13 cellular contexts compared by ENCODE assay signal in genomic region chr14:94677747-94678146, GRCh38.
"Had no signal": no experiment of that assay in that cellular context is flagged by ENCODE, and none has a peak within 500 bp of the region (broad histone marks: within the 10 kb centered on the region; RNA-seq: fewer than 3 reads in every experiment).

No MANE protein-coding gene starts in this region.

- H3K27ac ChIP-seq: cardiac muscle cell, ovary, tibial artery had no signal

- H3K4me1 ChIP-seq: tibial artery had no signal

- H3K4me3 ChIP-seq: cardiac muscle cell, ovary, tibial artery had no signal

- H3K27ac Mint-ChIP-seq: activated CD4-positive, alpha-beta T cell treated with anti-CD3 and anti-CD28 coated beads, Interleukin-2, amount 10 ng/mL, durations not matched to agents 7 days and 5 days; activated naive CD4-positive, alpha-beta T cell treated with anti-CD3 and anti-CD28 coated beads, Interleukin-2, amount 50 U/mL, for 24 hours; activated T-cell treated with anti-CD3 and anti-CD28 coated beads, Interleukin-2, amount 50 U/mL, for 24 hours; mesothelial cell of epicardium had no signal

- H3K9me3 Mint-ChIP-seq: activated CD4-positive, alpha-beta T cell treated with anti-CD3 and anti-CD28 coated beads, Interleukin-2, amount 10 ng/mL, durations not matched to agents 7 days and 5 days; activated naive CD4-positive, alpha-beta T cell treated with anti-CD3 and anti-CD28 coated beads, Interleukin-2, amount 50 U/mL, for 24 hours; activated T-cell treated with anti-CD3 and anti-CD28 coated beads, Interleukin-2, amount 50 U/mL, for 24 hours; mesothelial cell of epicardium had no signal

- H3K27me3 ChIP-seq: cardiac muscle cell, ovary had no signal

- H3K36me3 ChIP-seq: cardiac muscle cell, ovary, tibial artery had no signal

- H3K4me1 Mint-ChIP-seq: activated CD4-positive, alpha-beta T cell treated with anti-CD3 and anti-CD28 coated beads, Interleukin-2, amount 10 ng/mL, durations not matched to agents 7 days and 5 days; activated naive CD4-positive, alpha-beta T cell treated with anti-CD3 and anti-CD28 coated beads, Interleukin-2, amount 50 U/mL, for 24 hours; mesothelial cell of epicardium had no signal

- H3K36me3 Mint-ChIP-seq: activated naive CD4-positive, alpha-beta T cell treated with anti-CD3 and anti-CD28 coated beads, Interleukin-2, amount 50 U/mL, for 24 hours; mesothelial cell of epicardium had no signal

- DNase-seq: activated CD4-positive, alpha-beta T cell treated with anti-CD3 and anti-CD28 coated beads, Interleukin-2, amount 10 ng/mL, durations not matched to agents 7 days and 5 days; activated CD4-positive, CD25-positive, alpha-beta regulatory T cell; activated effector memory CD4-positive, alpha-beta T cell treated with Interleukin-2 at 50 U/mL for 16 hours; activated T-cell treated with anti-CD3 and anti-CD28 coated beads, Interleukin-2, amount 50 U/mL, for 24 hours; foreskin fibroblast; ovary; SIG-M5; stimulated activated CD4-positive, alpha-beta T cell treated with anti-CD3 and anti-CD28 coated beads, Interleukin-1b, Interleukin-23, amount 100 ng/mL, for 48 hours; T-helper 2 cell had no signal

- H3K9me3 ChIP-seq: ovary, tibial artery had no signal

- H3K4me3 Mint-ChIP-seq: activated CD4-positive, alpha-beta T cell treated with anti-CD3 and anti-CD28 coated beads, Interleukin-2, amount 10 ng/mL, durations not matched to agents 7 days and 5 days; activated naive CD4-positive, alpha-beta T cell treated with anti-CD3 and anti-CD28 coated beads, Interleukin-2, amount 50 U/mL, for 24 hours; activated T-cell treated with anti-CD3 and anti-CD28 coated beads, Interleukin-2, amount 50 U/mL, for 24 hours; mesothelial cell of epicardium had no signal
